In genomic region chr1:36467027-36467410, GRCh38 we compare ENCODE assay signal across 28 cellular contexts. TPM values are rescaled to one million over a fixed set of nuclear protein-coding genes. Genes with fewer than 3 reads are reported as not detected.
"Had no signal": no experiment of that assay in that cellular context is flagged by ENCODE, and none has a peak within 500 bp of the region (broad histone marks: within the 10 kb centered on the region; RNA-seq: fewer than 3 reads in every experiment).

No MANE protein-coding gene starts in this region.

- H3K36me3 ChIP-seq: gastrocnemius medialis, uterus had no signal

- H3K27ac Mint-ChIP-seq: endodermal cell, memory B cell, mesothelial cell of epicardium, nephron, type B pancreatic cell had no signal

- H3K9me3 Mint-ChIP-seq: endodermal cell; memory B cell; mesothelial cell of epicardium; naive thymus-derived CD4-positive, alpha-beta T cell; nephron; type B pancreatic cell had no signal

- H3K4me3 Mint-ChIP-seq: endodermal cell; memory B cell; mesothelial cell of epicardium; naive thymus-derived CD4-positive, alpha-beta T cell; nephron; type B pancreatic cell had no signal

- H3K4me3 ChIP-seq: gastrocnemius medialis, lung, mucosa of descending colon, psoas muscle, sigmoid colon, testis, tibial artery, uterus had no signal

- H3K27me3 ChIP-seq: gastrocnemius medialis, sigmoid colon, testis, tibial artery, uterus had no signal

- H3K36me3 Mint-ChIP-seq: memory B cell, mesothelial cell of epicardium had no signal

- DNase-seq: central memory CD4-positive, alpha-beta T cell; effector CD8-positive, alpha-beta T cell; endodermal cell; foreskin fibroblast; gastrocnemius medialis; head of caudate nucleus; left ventricle myocardium superior; mucosa of descending colon; naive thymus-derived CD4-positive, alpha-beta T cell; psoas muscle; sigmoid colon; stimulated activated CD4-positive, alpha-beta T cell treated with anti-CD3 and anti-CD28 coated beads, Interleukin-4, amount 100 ng/mL, for 4 hours; stimulated activated naive CD8-positive, alpha-beta T cell treated with anti-CD3 and anti-CD28 coated beads, Interleukin-15, Interleukin-2, amounts not matched to agents 100 U/mL and 50 U/mL, for 24 hours; substantia nigra; testis; tibial artery; uterus had no signal

- ATAC-seq: esophagus mucosa; gastrocnemius medialis; left ventricle myocardium superior; mucosa of descending colon; naive thymus-derived CD4-positive, alpha-beta T cell; psoas muscle; right cardiac atrium; stimulated activated naive CD8-positive, alpha-beta T cell treated with anti-CD3 and anti-CD28 coated beads, Interleukin-15, Interleukin-2, amounts not matched to agents 100 U/mL and 50 U/mL, for 24 hours had no signal

- H3K9me3 ChIP-seq: gastrocnemius medialis, mucosa of descending colon, psoas muscle, sigmoid colon, testis, tibial artery, uterus had no signal

- H3K27ac ChIP-seq: epithelial cell of prostate, gastrocnemius medialis, psoas muscle, sigmoid colon, testis, tibial artery, uterus had no signal

RNA-seq across cellular contexts. Expression of gene CSF3R, which starts 15.7 kb away (rescaled TPM):
- total RNA-seq: glomerular endothelial cell, osteocyte had no signal
- polyA plus RNA-seq: keratinocyte had no signal
